In genomic region chr18:59902180-59902992, GRCh38 we compare ENCODE assay signal across 1 cellular context.
TF ChIP-seq lines count a peak whose summit lies in the region.

No MANE protein-coding gene starts in this region.

TF ChIP-seq in HEK293, 187 proteins besides CTCF, POLR2A, EP300 and RAD21 (continued from another document and continues in another):
- TF ChIP-seq ZNF266 (tag by site-specific recombination; IDR thresholded peaks at IDR 0.05; ENCODE audit: low read depth) (no peak), ZNF404 (tag by site-specific recombination; IDR thresholded peaks at IDR 0.05) (no peak), KLF17 (tag by site-specific recombination; IDR thresholded peaks at IDR 0.05) (no peak), ZNF423 (tag by site-specific recombination; IDR thresholded peaks at IDR 0.05) (no peak), ZNF654 (tag by site-specific recombination; IDR thresholded peaks at IDR 0.05; ENCODE audit: low read depth) (no peak), SCRT2 (tag by site-specific recombination; IDR thresholded peaks at IDR 0.05) (0 out of 2 replicates have a peak, but pooled peaks have one; percentile 33), KLF8 (tag by site-specific recombination; IDR thresholded peaks at IDR 0.05) (no peak), ZNF341 (tag by site-specific recombination; IDR thresholded peaks at IDR 0.05; ENCODE audit: low read depth) (no peak), SP7 (tag by site-specific recombination; IDR thresholded peaks at IDR 0.05) (peak; percentile 75), ZBTB10 (tag by site-specific recombination; IDR thresholded peaks at IDR 0.05) (no peak), ZNF19 (tag by site-specific recombination; IDR thresholded peaks at IDR 0.05; ENCODE audit: low read depth) (no peak), BCL11B (tag by site-specific recombination; IDR thresholded peaks at IDR 0.05; ENCODE audit: low read depth) (no peak), ZNF776 (tag by site-specific recombination; IDR thresholded peaks at IDR 0.05; ENCODE audit: borderline replicate concordance) (peak; percentile 76; the same call in 1 of the 2 replicates), GLI2 (tag by site-specific recombination; IDR thresholded peaks at IDR 0.05; ENCODE audit: borderline replicate concordance, low read depth) (no peak), ZNF280C (tag by site-specific recombination; IDR thresholded peaks at IDR 0.05) (no peak), FEZF1 (tag by site-specific recombination; IDR thresholded peaks at IDR 0.05) (peak; percentile 26; the same call in 1 of the 2 replicates), ZNF394 (tag by site-specific recombination; IDR thresholded peaks at IDR 0.05; ENCODE audit: borderline replicate concordance) (peak; percentile 79), ZNF639 (tag by site-specific recombination; IDR thresholded peaks at IDR 0.05) (peak; percentile 52; the same call in 1 of the 2 replicates), ZNF174 (tag by site-specific recombination; IDR thresholded peaks at IDR 0.05) (0 out of 2 replicates have a peak, but pooled peaks have one; percentile 51), KLF9 (tag by site-specific recombination; IDR thresholded peaks at IDR 0.05; ENCODE audit: low read depth) (no peak), ZNF302 (tag by site-specific recombination; IDR thresholded peaks at IDR 0.05; ENCODE audit: low read depth) (no peak), HOXD13 (CRISPR knock-in tag; IDR thresholded peaks at IDR 0.05; ENCODE audit: borderline replicate concordance) (no peak), ZBTB17 (tag by site-specific recombination; IDR thresholded peaks at IDR 0.05) (0 out of 2 replicates have a peak, but pooled peaks have one; percentile 26), MYNN (tag by site-specific recombination; IDR thresholded peaks at IDR 0.05; ENCODE audit: borderline replicate concordance) (no peak), ZXDB (tag by site-specific recombination; IDR thresholded peaks at IDR 0.05) (peak; percentile 74), INSM2 (tag by site-specific recombination; IDR thresholded peaks at IDR 0.05) (no peak), ZNF184 (tag by site-specific recombination; IDR thresholded peaks at IDR 0.05) (no peak), ZNF16 (tag by site-specific recombination; IDR thresholded peaks at IDR 0.05; ENCODE audit: low read depth) (no peak; the same call in 1 of the 2 replicates), ZNF670 (tag by site-specific recombination; IDR thresholded peaks at IDR 0.05; ENCODE audit: low read depth) (no peak), ZNF416 (tag by site-specific recombination; IDR thresholded peaks at IDR 0.05) (no peak), ZNF311 (tag by site-specific recombination; IDR thresholded peaks at IDR 0.05; ENCODE audit: borderline replicate concordance) (no peak), ZNF169 (tag by site-specific recombination; IDR thresholded peaks at IDR 0.05) (no peak), ZNF488 (tag by site-specific recombination; IDR thresholded peaks at IDR 0.05) (no peak), ZNF48 (tag by site-specific recombination; IDR thresholded peaks at IDR 0.05) (no peak), ZNF701 (tag by site-specific recombination; IDR thresholded peaks at IDR 0.05) (no peak), ZBTB8A (tag by site-specific recombination; IDR thresholded peaks at IDR 0.05) (no peak), ZSCAN23 (tag by site-specific recombination; IDR thresholded peaks at IDR 0.05) (no peak), ZBTB49 (tag by site-specific recombination; IDR thresholded peaks at IDR 0.05; ENCODE audit: low read depth) (no peak), ZNF530 (tag by site-specific recombination; IDR thresholded peaks at IDR 0.05; ENCODE audit: low read depth) (no peak), ZNF76 (tag by site-specific recombination; IDR thresholded peaks at IDR 0.05; ENCODE audit: borderline replicate concordance, low read depth) (peak; percentile 38; the same call in 1 of the 2 replicates), ZNF26 (tag by site-specific recombination; IDR thresholded peaks at IDR 0.05) (no peak), SCRT1 (tag by site-specific recombination; IDR thresholded peaks at IDR 0.05; ENCODE audit: borderline replicate concordance) (no peak), ZNF513 (tag by site-specific recombination; IDR thresholded peaks at IDR 0.05) (no peak), TRIM28 (IDR thresholded peaks at IDR 0.05; ENCODE audit: borderline replicate concordance, low read length) (no peak), ZBTB11 (tag by site-specific recombination; conservative IDR thresholded peaks at IDR 0.05; ENCODE audit: low read depth) (no peak)
